In the genomic region with DNA sequence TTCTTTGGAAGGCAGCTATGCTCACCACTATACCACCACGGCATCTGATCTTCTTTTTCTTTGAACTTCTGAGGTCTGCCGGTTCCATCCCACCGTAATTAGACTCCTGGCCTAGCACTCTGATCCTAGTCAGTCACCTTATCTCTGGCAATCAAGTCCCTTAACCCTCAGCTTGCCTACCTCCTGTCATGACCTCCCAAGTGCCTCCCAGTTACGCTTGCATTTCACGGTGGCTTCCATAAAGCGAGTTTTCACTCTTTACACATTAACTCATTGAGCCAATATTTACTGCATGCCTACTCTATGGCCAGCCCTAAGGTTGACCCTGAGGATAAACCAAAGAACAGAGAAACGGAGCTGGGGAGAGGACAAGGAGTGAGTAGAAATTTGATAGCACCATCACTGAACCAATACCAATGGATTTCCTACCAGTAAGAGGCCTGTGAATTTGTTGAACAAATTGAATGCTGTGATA, we compare ENCODE assay signal across 1 cellular context.
TF ChIP-seq lines count a peak whose summit lies in the region.

No MANE protein-coding gene starts in this region.

TF ChIP-seq in HepG2, 621 proteins besides CTCF, POLR2A, EP300 and RAD21 (continued from another document and continues in another):
- TF ChIP-seq, protein P1, sequence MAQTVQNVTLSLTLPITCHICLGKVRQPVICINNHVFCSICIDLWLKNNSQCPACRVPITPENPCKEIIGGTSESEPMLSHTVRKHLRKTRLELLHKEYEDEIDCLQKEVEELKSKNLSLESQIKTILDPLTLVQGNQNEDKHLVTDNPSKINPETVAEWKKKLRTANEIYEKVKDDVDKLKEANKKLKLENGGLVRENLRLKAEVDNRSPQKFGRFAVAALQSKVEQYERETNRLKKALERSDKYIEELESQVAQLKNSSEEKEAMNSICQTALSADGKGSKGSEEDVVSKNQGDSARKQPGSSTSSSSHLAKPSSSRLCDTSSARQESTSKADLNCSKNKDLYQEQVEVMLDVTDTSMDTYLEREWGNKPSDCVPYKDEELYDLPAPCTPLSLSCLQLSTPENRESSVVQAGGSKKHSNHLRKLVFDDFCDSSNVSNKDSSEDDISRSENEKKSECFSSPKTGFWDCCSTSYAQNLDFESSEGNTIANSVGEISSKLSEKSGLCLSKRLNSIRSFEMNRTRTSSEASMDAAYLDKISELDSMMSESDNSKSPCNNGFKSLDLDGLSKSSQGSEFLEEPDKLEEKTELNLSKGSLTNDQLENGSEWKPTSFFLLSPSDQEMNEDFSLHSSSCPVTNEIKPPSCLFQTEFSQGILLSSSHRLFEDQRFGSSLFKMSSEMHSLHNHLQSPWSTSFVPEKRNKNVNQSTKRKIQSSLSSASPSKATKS (CRISPR knock-in tag; IDR thresholded peaks at IDR 0.05): no peak
- TF ChIP-seq ESRRA (CRISPR knock-in tag; IDR thresholded peaks at IDR 0.05; ENCODE audit: low read depth) (no peak; the same call in 1 of the 2 replicates), ZNF205 (CRISPR knock-in tag; IDR thresholded peaks at IDR 0.05) (peak; percentile 67; the same call in 1 of the 2 replicates), ZNF724P (CRISPR knock-in tag; IDR thresholded peaks at IDR 0.05; ENCODE audit: borderline replicate concordance) (no peak), ZMYM4 (CRISPR knock-in tag; IDR thresholded peaks at IDR 0.05) (peak; percentile 97), FOXJ3 (CRISPR knock-in tag; IDR thresholded peaks at IDR 0.05; ENCODE audit: borderline replicate concordance) (peak; percentile 90; the same call in 1 of the 2 replicates), CBX5 (CRISPR knock-in tag; IDR thresholded peaks at IDR 0.05; ENCODE audit: borderline replicate concordance) (peak; percentile 60; the same call in 1 of the 2 replicates), RORA (CRISPR knock-in tag; IDR thresholded peaks at IDR 0.05) (no peak), SATB2 (CRISPR knock-in tag; IDR thresholded peaks at IDR 0.05) (no peak), PHF20 (CRISPR knock-in tag; IDR thresholded peaks at IDR 0.05) (no peak), NFIC (IDR thresholded peaks at IDR 0.05; ENCODE audit: low read length) (peak; percentile 73), ZNF543 (CRISPR knock-in tag; IDR thresholded peaks at IDR 0.05) (no peak), ZNF883 (CRISPR knock-in tag; IDR thresholded peaks at IDR 0.05; ENCODE audit: not compliant biosample characterization) (peak; percentile 53), GATAD1 (CRISPR knock-in tag; IDR thresholded peaks at IDR 0.05) (peak; percentile 60; the same call in 1 of the 2 replicates), DNMT1 (CRISPR knock-in tag; IDR thresholded peaks at IDR 0.05) (no peak), ZNF337 (CRISPR knock-in tag; IDR thresholded peaks at IDR 0.05; ENCODE audit: borderline replicate concordance, low read depth) (peak; percentile 88; the same call in 1 of the 2 replicates), ZNF777 (CRISPR knock-in tag; IDR thresholded peaks at IDR 0.05) (no peak), KLF11 (CRISPR knock-in tag; IDR thresholded peaks at IDR 0.05) (no peak), ATAD3A (CRISPR knock-in tag; IDR thresholded peaks at IDR 0.05) (no peak), ZNF713 (CRISPR knock-in tag; IDR thresholded peaks at IDR 0.05) (no peak), PAF1 (CRISPR knock-in tag; IDR thresholded peaks at IDR 0.05) (0 out of 2 replicates have a peak, but pooled peaks have one; percentile 14)
- TF ChIP-seq, protein P2, sequence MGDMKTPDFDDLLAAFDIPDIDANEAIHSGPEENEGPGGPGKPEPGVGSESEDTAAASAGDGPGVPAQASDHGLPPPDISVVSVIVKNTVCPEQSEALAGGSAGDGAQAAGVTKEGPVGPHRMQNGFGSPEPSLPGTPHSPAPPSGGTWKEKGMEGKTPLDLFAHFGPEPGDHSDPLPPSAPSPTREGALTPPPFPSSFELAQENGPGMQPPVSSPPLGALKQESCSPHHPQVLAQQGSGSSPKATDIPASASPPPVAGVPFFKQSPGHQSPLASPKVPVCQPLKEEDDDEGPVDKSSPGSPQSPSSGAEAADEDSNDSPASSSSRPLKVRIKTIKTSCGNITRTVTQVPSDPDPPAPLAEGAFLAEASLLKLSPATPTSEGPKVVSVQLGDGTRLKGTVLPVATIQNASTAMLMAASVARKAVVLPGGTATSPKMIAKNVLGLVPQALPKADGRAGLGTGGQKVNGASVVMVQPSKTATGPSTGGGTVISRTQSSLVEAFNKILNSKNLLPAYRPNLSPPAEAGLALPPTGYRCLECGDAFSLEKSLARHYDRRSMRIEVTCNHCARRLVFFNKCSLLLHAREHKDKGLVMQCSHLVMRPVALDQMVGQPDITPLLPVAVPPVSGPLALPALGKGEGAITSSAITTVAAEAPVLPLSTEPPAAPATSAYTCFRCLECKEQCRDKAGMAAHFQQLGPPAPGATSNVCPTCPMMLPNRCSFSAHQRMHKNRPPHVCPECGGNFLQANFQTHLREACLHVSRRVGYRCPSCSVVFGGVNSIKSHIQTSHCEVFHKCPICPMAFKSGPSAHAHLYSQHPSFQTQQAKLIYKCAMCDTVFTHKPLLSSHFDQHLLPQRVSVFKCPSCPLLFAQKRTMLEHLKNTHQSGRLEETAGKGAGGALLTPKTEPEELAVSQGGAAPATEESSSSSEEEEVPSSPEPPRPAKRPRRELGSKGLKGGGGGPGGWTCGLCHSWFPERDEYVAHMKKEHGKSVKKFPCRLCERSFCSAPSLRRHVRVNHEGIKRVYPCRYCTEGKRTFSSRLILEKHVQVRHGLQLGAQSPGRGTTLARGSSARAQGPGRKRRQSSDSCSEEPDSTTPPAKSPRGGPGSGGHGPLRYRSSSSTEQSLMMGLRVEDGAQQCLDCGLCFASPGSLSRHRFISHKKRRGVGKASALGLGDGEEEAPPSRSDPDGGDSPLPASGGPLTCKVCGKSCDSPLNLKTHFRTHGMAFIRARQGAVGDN (CRISPR knock-in tag; IDR thresholded peaks at IDR 0.05): no peak
- TF ChIP-seq, protein P3, sequence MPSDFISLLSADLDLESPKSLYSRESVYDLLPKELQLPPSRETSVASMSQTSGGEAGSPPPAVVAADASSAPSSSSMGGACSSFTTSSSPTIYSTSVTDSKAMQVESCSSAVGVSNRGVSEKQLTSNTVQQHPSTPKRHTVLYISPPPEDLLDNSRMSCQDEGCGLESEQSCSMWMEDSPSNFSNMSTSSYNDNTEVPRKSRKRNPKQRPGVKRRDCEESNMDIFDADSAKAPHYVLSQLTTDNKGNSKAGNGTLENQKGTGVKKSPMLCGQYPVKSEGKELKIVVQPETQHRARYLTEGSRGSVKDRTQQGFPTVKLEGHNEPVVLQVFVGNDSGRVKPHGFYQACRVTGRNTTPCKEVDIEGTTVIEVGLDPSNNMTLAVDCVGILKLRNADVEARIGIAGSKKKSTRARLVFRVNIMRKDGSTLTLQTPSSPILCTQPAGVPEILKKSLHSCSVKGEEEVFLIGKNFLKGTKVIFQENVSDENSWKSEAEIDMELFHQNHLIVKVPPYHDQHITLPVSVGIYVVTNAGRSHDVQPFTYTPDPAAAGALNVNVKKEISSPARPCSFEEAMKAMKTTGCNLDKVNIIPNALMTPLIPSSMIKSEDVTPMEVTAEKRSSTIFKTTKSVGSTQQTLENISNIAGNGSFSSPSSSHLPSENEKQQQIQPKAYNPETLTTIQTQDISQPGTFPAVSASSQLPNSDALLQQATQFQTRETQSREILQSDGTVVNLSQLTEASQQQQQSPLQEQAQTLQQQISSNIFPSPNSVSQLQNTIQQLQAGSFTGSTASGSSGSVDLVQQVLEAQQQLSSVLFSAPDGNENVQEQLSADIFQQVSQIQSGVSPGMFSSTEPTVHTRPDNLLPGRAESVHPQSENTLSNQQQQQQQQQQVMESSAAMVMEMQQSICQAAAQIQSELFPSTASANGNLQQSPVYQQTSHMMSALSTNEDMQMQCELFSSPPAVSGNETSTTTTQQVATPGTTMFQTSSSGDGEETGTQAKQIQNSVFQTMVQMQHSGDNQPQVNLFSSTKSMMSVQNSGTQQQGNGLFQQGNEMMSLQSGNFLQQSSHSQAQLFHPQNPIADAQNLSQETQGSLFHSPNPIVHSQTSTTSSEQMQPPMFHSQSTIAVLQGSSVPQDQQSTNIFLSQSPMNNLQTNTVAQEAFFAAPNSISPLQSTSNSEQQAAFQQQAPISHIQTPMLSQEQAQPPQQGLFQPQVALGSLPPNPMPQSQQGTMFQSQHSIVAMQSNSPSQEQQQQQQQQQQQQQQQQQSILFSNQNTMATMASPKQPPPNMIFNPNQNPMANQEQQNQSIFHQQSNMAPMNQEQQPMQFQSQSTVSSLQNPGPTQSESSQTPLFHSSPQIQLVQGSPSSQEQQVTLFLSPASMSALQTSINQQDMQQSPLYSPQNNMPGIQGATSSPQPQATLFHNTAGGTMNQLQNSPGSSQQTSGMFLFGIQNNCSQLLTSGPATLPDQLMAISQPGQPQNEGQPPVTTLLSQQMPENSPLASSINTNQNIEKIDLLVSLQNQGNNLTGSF (CRISPR knock-in tag; IDR thresholded peaks at IDR 0.05): no peak
- TF ChIP-seq, protein P4, sequence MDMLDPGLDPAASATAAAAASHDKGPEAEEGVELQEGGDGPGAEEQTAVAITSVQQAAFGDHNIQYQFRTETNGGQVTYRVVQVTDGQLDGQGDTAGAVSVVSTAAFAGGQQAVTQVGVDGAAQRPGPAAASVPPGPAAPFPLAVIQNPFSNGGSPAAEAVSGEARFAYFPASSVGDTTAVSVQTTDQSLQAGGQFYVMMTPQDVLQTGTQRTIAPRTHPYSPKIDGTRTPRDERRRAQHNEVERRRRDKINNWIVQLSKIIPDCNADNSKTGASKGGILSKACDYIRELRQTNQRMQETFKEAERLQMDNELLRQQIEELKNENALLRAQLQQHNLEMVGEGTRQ (IDR thresholded peaks at IDR 0.05; ENCODE audit: low read depth, low read length): no peak
- TF ChIP-seq, protein P4 (CRISPR knock-in tag; IDR thresholded peaks at IDR 0.05; ENCODE audit: borderline replicate concordance): no peak
- TF ChIP-seq, protein P5, sequence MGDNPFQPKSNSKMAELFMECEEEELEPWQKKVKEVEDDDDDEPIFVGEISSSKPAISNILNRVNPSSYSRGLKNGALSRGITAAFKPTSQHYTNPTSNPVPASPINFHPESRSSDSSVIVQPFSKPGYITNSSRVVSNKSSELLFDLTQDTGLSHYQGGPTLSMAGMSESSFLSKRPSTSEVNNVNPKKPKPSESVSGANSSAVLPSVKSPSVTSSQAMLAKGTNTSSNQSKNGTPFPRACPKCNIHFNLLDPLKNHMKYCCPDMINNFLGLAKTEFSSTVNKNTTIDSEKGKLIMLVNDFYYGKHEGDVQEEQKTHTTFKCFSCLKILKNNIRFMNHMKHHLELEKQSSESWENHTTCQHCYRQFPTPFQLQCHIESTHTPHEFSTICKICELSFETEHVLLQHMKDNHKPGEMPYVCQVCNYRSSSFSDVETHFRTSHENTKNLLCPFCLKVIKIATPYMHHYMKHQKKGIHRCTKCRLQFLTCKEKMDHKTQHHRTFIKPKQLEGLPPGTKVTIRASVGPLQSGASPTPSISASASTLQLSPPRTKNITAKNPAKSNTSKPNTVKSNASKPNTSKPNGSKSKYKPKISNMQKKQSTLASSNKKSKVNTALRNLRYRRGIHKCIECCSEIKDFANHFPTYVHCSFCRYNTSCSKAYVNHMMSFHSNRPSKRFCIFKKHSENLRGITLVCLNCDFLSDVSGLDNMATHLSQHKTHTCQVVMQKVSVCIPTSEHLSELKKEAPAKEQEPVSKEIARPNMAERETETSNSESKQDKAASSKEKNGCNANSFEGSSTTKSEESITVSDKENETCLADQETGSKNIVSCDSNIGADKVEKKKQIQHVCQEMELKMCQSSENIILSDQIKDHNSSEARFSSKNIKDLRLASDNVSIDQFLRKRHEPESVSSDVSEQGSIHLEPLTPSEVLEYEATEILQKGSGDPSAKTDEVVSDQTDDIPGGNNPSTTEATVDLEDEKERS (CRISPR knock-in tag; IDR thresholded peaks at IDR 0.05): 0 out of 2 replicates have a peak, but pooled peaks have one; percentile 26
- TF ChIP-seq, protein P6, sequence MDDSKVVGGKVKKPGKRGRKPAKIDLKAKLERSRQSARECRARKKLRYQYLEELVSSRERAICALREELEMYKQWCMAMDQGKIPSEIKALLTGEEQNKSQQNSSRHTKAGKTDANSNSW (CRISPR knock-in tag; IDR thresholded peaks at IDR 0.05; ENCODE audit: borderline replicate concordance): no peak
- TF ChIP-seq, protein P7, sequence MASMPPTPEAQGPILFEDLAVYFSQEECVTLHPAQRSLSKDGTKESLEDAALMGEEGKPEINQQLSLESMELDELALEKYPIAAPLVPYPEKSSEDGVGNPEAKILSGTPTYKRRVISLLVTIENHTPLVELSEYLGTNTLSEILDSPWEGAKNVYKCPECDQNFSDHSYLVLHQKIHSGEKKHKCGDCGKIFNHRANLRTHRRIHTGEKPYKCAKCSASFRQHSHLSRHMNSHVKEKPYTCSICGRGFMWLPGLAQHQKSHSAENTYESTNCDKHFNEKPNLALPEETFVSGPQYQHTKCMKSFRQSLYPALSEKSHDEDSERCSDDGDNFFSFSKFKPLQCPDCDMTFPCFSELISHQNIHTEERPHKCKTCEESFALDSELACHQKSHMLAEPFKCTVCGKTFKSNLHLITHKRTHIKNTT (CRISPR knock-in tag; IDR thresholded peaks at IDR 0.05): no peak
- TF ChIP-seq, protein P8, sequence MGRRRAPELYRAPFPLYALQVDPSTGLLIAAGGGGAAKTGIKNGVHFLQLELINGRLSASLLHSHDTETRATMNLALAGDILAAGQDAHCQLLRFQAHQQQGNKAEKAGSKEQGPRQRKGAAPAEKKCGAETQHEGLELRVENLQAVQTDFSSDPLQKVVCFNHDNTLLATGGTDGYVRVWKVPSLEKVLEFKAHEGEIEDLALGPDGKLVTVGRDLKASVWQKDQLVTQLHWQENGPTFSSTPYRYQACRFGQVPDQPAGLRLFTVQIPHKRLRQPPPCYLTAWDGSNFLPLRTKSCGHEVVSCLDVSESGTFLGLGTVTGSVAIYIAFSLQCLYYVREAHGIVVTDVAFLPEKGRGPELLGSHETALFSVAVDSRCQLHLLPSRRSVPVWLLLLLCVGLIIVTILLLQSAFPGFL (CRISPR knock-in tag; IDR thresholded peaks at IDR 0.05): no peak
- TF ChIP-seq, protein P9, sequence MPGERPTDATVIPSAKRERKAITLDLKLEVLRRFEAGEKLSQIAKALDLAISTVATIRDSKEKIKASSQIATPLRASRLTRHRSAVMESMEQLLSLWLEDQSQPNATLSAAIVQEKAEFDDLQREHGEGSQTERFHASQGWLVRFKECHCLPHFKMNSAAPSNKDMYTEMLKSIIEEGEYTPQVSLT (CRISPR knock-in tag; IDR thresholded peaks at IDR 0.05; ENCODE audit: borderline replicate concordance, low read depth): no peak
- TF ChIP-seq, protein P10, sequence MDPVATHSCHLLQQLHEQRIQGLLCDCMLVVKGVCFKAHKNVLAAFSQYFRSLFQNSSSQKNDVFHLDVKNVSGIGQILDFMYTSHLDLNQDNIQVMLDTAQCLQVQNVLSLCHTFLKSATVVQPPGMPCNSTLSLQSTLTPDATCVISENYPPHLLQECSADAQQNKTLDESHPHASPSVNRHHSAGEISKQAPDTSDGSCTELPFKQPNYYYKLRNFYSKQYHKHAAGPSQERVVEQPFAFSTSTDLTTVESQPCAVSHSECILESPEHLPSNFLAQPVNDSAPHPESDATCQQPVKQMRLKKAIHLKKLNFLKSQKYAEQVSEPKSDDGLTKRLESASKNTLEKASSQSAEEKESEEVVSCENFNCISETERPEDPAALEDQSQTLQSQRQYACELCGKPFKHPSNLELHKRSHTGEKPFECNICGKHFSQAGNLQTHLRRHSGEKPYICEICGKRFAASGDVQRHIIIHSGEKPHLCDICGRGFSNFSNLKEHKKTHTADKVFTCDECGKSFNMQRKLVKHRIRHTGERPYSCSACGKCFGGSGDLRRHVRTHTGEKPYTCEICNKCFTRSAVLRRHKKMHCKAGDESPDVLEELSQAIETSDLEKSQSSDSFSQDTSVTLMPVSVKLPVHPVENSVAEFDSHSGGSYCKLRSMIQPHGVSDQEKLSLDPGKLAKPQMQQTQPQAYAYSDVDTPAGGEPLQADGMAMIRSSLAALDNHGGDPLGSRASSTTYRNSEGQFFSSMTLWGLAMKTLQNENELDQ (CRISPR knock-in tag; IDR thresholded peaks at IDR 0.05; ENCODE audit: borderline replicate concordance): no peak
